ENCODE assay signal across 8 cellular contexts in genomic region chr9:37329576-37329975, GRCh38.
DNase-seq lines count a peak whose midpoint lies in the region; ATAC-seq and TF ChIP-seq lines count a peak whose summit lies in the region.

No MANE protein-coding gene starts in this region.

- H3K27ac ChIP-seq in heart right ventricle, result no peak overlapping the region

- H3K36me3 ChIP-seq in heart right ventricle (peaks cover 0 to 5% (median 0%) of the 10 kb centered on the region in 9 donors), MG63 (no peaks in the 10 kb centered on the region)

- intact Hi-C loops in heart right ventricle (cut with DNase I) (loop anchor here in 1 of 10 donors (10.0 kb wide), 1 partner anchor 55 kb away; no protein-coding TSS in a partner anchor), left cardiac atrium (cut with DNase I) (no loop called here)

- H3K9me3 ChIP-seq in heart right ventricle (no peaks in the 10 kb centered on the region), MG63 (no peaks in the 10 kb centered on the region)

- no peak for ATAC-seq in heart right ventricle
- no peak for ATAC-seq in left cardiac atrium

- H3K27me3 ChIP-seq in heart right ventricle (no peaks in the 10 kb centered on the region), MG63 (no peaks in the 10 kb centered on the region)

- TF ChIP-seq CTCF in heart right ventricle (IDR thresholded peaks at IDR 0.05), result peak in 7 of 9 donors; percentile 12 to 54 (median 44)

- H3K4me3 ChIP-seq in heart right ventricle (no peak overlapping the region), MG63 (no peak overlapping the region)

- WGBS in heart right ventricle, 2 donors, result 91 to 94% methylated on average over 2 of the region's 2 CpGs

- DNase-seq in heart right ventricle (no peak), left cardiac atrium (no peak), LHCN-M2 (ENCODE audit: low read depth) (peak; percentile 41), cerebellar cortex (ENCODE audit: low spot score) (peak; percentile 35), superior temporal gyrus (ENCODE audit: extremely low spot score) (peak; percentile 71), MG63 (no peak), AG08396 (ENCODE audit: low spot score) (no peak)
- no peak for DNase-seq in effector CD8-positive, alpha-beta T cell (lab: John Stamatoyannopoulos, UW)

- peaks cover 0 to 7% (median 0%) of the 10 kb centered on the region in 9 donors for H3K4me1 ChIP-seq in heart right ventricle

Comparison
In these comparisons a context has a peak if more than half of its experiments do, and no peak if none do; other contexts are left out.
1. DNase-seq: peak in LHCN-M2 (single experiment), cerebellar cortex (single experiment) and superior temporal gyrus (single experiment); none in heart right ventricle (0 of 2), left cardiac atrium (single experiment), MG63 (single experiment), AG08396 (single experiment) and effector CD8-positive, alpha-beta T cell (single experiment).